1 cellular context compared by ENCODE assay signal in genomic region chr12:109130755-109131521, GRCh38.
TF ChIP-seq lines count a peak whose summit lies in the region.

No MANE protein-coding gene starts in this region.

TF ChIP-seq in WTC11, 78 proteins besides CTCF, POLR2A, EP300 and RAD21 (continued from another document):
- no peak for TF ChIP-seq ZNF425 (CRISPR knock-in tag; conservative IDR thresholded peaks at IDR 0.05)
- TF ChIP-seq, protein P1, sequence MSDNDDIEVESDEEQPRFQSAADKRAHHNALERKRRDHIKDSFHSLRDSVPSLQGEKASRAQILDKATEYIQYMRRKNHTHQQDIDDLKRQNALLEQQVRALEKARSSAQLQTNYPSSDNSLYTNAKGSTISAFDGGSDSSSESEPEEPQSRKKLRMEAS (CRISPR knock-in tag; IDR thresholded peaks at IDR 0.05) = no peak
- no peak for TF ChIP-seq MXD4 (CRISPR knock-in tag; IDR thresholded peaks at IDR 0.05; ENCODE audit: borderline replicate concordance)
- TF ChIP-seq ZNF396 (CRISPR knock-in tag; IDR thresholded peaks at IDR 0.05; ENCODE audit: borderline replicate concordance) = no peak
- TF ChIP-seq ZNF219 (CRISPR knock-in tag; IDR thresholded peaks at IDR 0.05; ENCODE audit: borderline replicate concordance) = no peak
- TF ChIP-seq CREM (CRISPR knock-in tag; IDR thresholded peaks at IDR 0.05) = no peak
TF ChIP-seq in WTC11: peak in this region for 0.
